In the genomic region with DNA sequence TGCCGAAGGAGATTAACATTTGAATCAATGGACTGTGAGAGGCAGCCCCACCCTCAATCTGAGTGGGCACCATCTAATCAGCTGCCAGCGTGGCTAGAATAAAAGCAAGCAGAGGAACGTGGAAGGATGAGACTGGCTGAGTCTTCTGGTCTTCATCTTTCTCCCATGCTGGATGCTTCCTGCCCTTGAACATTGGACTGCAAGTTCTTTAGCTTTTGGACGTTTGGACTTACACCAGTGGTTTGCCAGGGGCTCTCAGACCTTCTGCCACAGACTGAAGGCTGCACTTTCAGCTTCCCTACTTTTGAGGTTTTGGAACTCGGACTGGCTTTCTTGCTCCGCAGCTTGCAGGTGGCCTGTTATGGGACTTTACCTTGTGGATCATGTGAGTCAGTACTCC, we compare ENCODE assay signal across 20 cellular contexts.
"Had no signal": no experiment of that assay in that cellular context is flagged by ENCODE, and none has a peak within 500 bp of the region (broad histone marks: within the 10 kb centered on the region; RNA-seq: fewer than 3 reads in every experiment).

No MANE protein-coding gene starts in this region.

- H3K36me3 ChIP-seq: left ventricle myocardium inferior, prostate gland, right atrium auricular region, thyroid gland had no signal

- H3K27me3 Mint-ChIP-seq: activated CD4-positive, alpha-beta T cell treated with anti-CD3 and anti-CD28 coated beads, Interleukin-2, amount 10 ng/mL, durations not matched to agents 24 days and 14 days; activated naive CD8-positive, alpha-beta T cell; activated T-helper 17 cell treated with anti-CD3 and anti-CD28 coated beads, Interleukin-2, amount 50 U/mL, for 72 hours; central memory CD8-positive, alpha-beta T cell; effector memory CD8-positive, alpha-beta T cell had no signal

- H3K4me3 ChIP-seq: left ventricle myocardium inferior, prostate gland, right atrium auricular region, thyroid gland, upper lobe of right lung had no signal

- H3K4me1 ChIP-seq: left ventricle myocardium inferior, prostate gland, right atrium auricular region, upper lobe of right lung had no signal

- H3K27ac ChIP-seq: left ventricle myocardium inferior, prostate gland, right atrium auricular region, thyroid gland, upper lobe of right lung had no signal

- ATAC-seq: activated CD4-positive, CD25-positive, alpha-beta regulatory T cell treated with anti-CD3 and anti-CD28 coated beads, Interleukin-2, amount 50 U/mL, for 24 hours; activated CD8-positive, alpha-beta T cell treated with anti-CD3 and anti-CD28 coated beads, Interleukin-2, amount 10 ng/mL, durations not matched to agents 7 days and 5 days; activated T-helper 17 cell treated with anti-CD3 and anti-CD28 coated beads, Interleukin-2, amount 50 U/mL, for 72 hours; effector memory CD8-positive, alpha-beta T cell; esophagus mucosa; natural killer cell; upper lobe of right lung had no signal

- H3K4me3 Mint-ChIP-seq: activated CD4-positive, alpha-beta T cell treated with anti-CD3 and anti-CD28 coated beads, Interleukin-2, amount 10 ng/mL, durations not matched to agents 24 days and 14 days; activated CD8-positive, alpha-beta T cell treated with anti-CD3 and anti-CD28 coated beads, Interleukin-2, amount 10 ng/mL, durations not matched to agents 7 days and 5 days; activated naive CD8-positive, alpha-beta T cell; activated T-helper 17 cell treated with anti-CD3 and anti-CD28 coated beads, Interleukin-2, amount 50 U/mL, for 72 hours; central memory CD8-positive, alpha-beta T cell; effector memory CD8-positive, alpha-beta T cell; immature natural killer cell; mesothelial cell of epicardium; natural killer cell had no signal

- H3K9me3 Mint-ChIP-seq: activated T-helper 17 cell treated with anti-CD3 and anti-CD28 coated beads, Interleukin-2, amount 50 U/mL, for 72 hours; central memory CD8-positive, alpha-beta T cell; effector memory CD8-positive, alpha-beta T cell had no signal

- DNase-seq: activated CD4-positive, alpha-beta T cell treated with anti-CD3 and anti-CD28 coated beads, Interleukin-2, amount 10 ng/mL, durations not matched to agents 24 days and 14 days; activated CD8-positive, alpha-beta T cell treated with anti-CD3 and anti-CD28 coated beads, Interleukin-2, amount 10 ng/mL, durations not matched to agents 7 days and 5 days; activated T-cell treated with anti-CD3 and anti-CD28 coated beads, Interleukin-2, amount 50 U/mL, for 1 hour; effector memory CD8-positive, alpha-beta T cell; foreskin melanocyte; immature natural killer cell; left ventricle myocardium inferior; natural killer cell; stimulated activated CD4-positive, alpha-beta T cell treated with anti-CD3 and anti-CD28 coated beads, Interleukin-4, amount 100 ng/mL, for 24 hours; stimulated activated naive CD4-positive, alpha-beta T cell treated with Interleukin-2 at 50 U/mL for 16 hours; thyroid gland; upper lobe of right lung had no signal

- H3K27me3 ChIP-seq: right atrium auricular region, thyroid gland, upper lobe of right lung had no signal

- H3K27ac Mint-ChIP-seq: activated CD4-positive, alpha-beta T cell treated with anti-CD3 and anti-CD28 coated beads, Interleukin-2, amount 10 ng/mL, durations not matched to agents 24 days and 14 days; activated CD8-positive, alpha-beta T cell treated with anti-CD3 and anti-CD28 coated beads, Interleukin-2, amount 10 ng/mL, durations not matched to agents 7 days and 5 days; activated naive CD8-positive, alpha-beta T cell; activated T-helper 17 cell treated with anti-CD3 and anti-CD28 coated beads, Interleukin-2, amount 50 U/mL, for 72 hours; effector memory CD8-positive, alpha-beta T cell; immature natural killer cell; mesothelial cell of epicardium; natural killer cell had no signal
